ENCODE assay signal across 15 cellular contexts in the genomic region with DNA sequence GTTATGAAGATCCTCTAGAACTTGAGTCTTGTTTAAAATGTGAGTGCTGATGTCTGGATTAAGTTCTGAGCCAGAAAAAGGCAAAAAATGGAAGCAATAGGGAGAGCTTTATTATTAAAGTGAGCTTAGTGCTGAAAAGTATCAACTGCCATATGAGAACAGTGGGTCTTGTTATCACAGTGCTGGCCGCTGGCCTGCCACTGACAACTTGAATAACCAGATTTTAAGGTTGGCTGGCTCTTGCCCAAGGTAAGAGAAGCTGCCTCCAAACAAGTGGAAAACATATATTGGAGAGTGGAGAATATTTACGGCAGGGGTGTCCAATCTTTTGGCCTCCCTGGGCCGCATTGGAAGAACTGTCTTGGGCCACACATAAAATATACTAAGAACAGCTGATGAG.
"Had no signal": no experiment of that assay in that cellular context is flagged by ENCODE, and none has a peak within 500 bp of the region (broad histone marks: within the 10 kb centered on the region; RNA-seq: fewer than 3 reads in every experiment).

No MANE protein-coding gene starts in this region.

- DNase-seq: activated CD4-positive, CD25-positive, alpha-beta regulatory T cell treated with anti-CD3 and anti-CD28 coated beads, Interleukin-2, amount 50 U/mL, for 72 hours; activated CD8-positive, alpha-beta memory T cell treated with anti-CD3 and anti-CD28 coated beads, Interleukin-2, amount 50 U/mL, for 48 hours; activated CD8-positive, alpha-beta T cell treated with anti-CD3 and anti-CD28 coated beads for 36 hours; activated naive CD8-positive, alpha-beta T cell treated with anti-CD3 and anti-CD28 coated beads, Interleukin-2, amount 10 ng/mL, durations not matched to agents 7 days and 5 days; anterior cingulate cortex; effector CD4-positive, alpha-beta T cell; islet precursor cell; psoas muscle; stimulated activated CD4-positive, alpha-beta T cell treated with anti-CD3 and anti-CD28 coated beads, Interleukin-12 subunit alpha, Interleukin-12 subunit beta, amount 100 ng/mL, for 4 hours; stimulated activated naive CD4-positive, alpha-beta T cell had no signal

- H3K9me3 ChIP-seq: gastroesophageal sphincter, neutrophil, psoas muscle, suprapubic skin had no signal

- H3K27me3 ChIP-seq: cardiac muscle cell, gastroesophageal sphincter, neutrophil, suprapubic skin had no signal

- H3K27ac ChIP-seq: cardiac muscle cell, coronary artery, neutrophil, psoas muscle, suprapubic skin had no signal

- H3K4me3 ChIP-seq: cardiac muscle cell, coronary artery, gastroesophageal sphincter, psoas muscle, suprapubic skin had no signal

- H3K36me3 ChIP-seq: neutrophil had no signal

- ATAC-seq: activated CD8-positive, alpha-beta T cell treated with anti-CD3 and anti-CD28 coated beads for 36 hours; gastroesophageal sphincter; psoas muscle had no signal
